In genomic region chr22:41403532-41404318, GRCh38 we compare ENCODE assay signal across 1 cellular context.
TF ChIP-seq lines count a peak whose summit lies in the region.

No MANE protein-coding gene starts in this region.

TF ChIP-seq in HepG2, 621 proteins besides CTCF, POLR2A, EP300 and RAD21 (continued from another document and continues in another):
- TF ChIP-seq, protein P1, sequence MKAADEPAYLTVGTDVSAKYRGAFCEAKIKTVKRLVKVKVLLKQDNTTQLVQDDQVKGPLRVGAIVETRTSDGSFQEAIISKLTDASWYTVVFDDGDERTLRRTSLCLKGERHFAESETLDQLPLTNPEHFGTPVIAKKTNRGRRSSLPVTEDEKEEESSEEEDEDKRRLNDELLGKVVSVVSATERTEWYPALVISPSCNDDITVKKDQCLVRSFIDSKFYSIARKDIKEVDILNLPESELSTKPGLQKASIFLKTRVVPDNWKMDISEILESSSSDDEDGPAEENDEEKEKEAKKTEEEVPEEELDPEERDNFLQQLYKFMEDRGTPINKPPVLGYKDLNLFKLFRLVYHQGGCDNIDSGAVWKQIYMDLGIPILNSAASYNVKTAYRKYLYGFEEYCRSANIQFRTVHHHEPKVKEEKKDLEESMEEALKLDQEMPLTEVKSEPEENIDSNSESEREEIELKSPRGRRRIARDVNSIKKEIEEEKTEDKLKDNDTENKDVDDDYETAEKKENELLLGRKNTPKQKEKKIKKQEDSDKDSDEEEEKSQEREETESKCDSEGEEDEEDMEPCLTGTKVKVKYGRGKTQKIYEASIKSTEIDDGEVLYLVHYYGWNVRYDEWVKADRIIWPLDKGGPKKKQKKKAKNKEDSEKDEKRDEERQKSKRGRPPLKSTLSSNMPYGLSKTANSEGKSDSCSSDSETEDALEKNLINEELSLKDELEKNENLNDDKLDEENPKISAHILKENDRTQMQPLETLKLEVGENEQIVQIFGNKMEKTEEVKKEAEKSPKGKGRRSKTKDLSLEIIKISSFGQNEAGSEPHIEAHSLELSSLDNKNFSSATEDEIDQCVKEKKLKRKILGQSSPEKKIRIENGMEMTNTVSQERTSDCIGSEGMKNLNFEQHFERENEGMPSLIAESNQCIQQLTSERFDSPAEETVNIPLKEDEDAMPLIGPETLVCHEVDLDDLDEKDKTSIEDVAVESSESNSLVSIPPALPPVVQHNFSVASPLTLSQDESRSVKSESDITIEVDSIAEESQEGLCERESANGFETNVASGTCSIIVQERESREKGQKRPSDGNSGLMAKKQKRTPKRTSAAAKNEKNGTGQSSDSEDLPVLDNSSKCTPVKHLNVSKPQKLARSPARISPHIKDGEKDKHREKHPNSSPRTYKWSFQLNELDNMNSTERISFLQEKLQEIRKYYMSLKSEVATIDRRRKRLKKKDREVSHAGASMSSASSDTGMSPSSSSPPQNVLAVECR (CRISPR knock-in tag; IDR thresholded peaks at IDR 0.05; ENCODE audit: borderline replicate concordance) = peak; percentile 51; the same call in 1 of the 2 replicates
- no peak for TF ChIP-seq ZNF513 (CRISPR knock-in tag; conservative IDR thresholded peaks at IDR 0.05)
- TF ChIP-seq ZNF709 (CRISPR knock-in tag; IDR thresholded peaks at IDR 0.05) = no peak
- TF ChIP-seq, protein P2, sequence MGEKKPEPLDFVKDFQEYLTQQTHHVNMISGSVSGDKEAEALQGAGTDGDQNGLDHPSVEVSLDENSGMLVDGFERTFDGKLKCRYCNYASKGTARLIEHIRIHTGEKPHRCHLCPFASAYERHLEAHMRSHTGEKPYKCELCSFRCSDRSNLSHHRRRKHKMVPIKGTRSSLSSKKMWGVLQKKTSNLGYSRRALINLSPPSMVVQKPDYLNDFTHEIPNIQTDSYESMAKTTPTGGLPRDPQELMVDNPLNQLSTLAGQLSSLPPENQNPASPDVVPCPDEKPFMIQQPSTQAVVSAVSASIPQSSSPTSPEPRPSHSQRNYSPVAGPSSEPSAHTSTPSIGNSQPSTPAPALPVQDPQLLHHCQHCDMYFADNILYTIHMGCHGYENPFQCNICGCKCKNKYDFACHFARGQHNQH (CRISPR knock-in tag; IDR thresholded peaks at IDR 0.05) = peak; percentile 66; the same call in 1 of the 2 replicates
- TF ChIP-seq, protein P3, sequence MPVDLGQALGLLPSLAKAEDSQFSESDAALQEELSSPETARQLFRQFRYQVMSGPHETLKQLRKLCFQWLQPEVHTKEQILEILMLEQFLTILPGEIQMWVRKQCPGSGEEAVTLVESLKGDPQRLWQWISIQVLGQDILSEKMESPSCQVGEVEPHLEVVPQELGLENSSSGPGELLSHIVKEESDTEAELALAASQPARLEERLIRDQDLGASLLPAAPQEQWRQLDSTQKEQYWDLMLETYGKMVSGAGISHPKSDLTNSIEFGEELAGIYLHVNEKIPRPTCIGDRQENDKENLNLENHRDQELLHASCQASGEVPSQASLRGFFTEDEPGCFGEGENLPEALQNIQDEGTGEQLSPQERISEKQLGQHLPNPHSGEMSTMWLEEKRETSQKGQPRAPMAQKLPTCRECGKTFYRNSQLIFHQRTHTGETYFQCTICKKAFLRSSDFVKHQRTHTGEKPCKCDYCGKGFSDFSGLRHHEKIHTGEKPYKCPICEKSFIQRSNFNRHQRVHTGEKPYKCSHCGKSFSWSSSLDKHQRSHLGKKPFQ (CRISPR knock-in tag; IDR thresholded peaks at IDR 0.05; ENCODE audit: insufficient replicate concordance) = no peak
- TF ChIP-seq SNAPC2 (CRISPR knock-in tag; IDR thresholded peaks at IDR 0.05) = no peak
- TF ChIP-seq SP1 (IDR thresholded peaks at IDR 0.05) = no peak
- no peak for TF ChIP-seq SP1 (CRISPR knock-in tag; IDR thresholded peaks at IDR 0.05)
- no peak for TF ChIP-seq E2F5 (CRISPR knock-in tag; conservative IDR thresholded peaks at IDR 0.05)
- TF ChIP-seq KLF9 (CRISPR knock-in tag; IDR thresholded peaks at IDR 0.05; ENCODE audit: low read depth) = no peak
- TF ChIP-seq ARHGAP35 (CRISPR knock-in tag; IDR thresholded peaks at IDR 0.05; ENCODE audit: borderline replicate concordance) = no peak
- 0 out of 2 replicates have a peak, but pooled peaks have one; percentile 16 for TF ChIP-seq ZNF749 (CRISPR knock-in tag; IDR thresholded peaks at IDR 0.05; ENCODE audit: borderline replicate concordance)
- TF ChIP-seq SMAD1 (CRISPR knock-in tag; IDR thresholded peaks at IDR 0.05; ENCODE audit: borderline replicate concordance, low read depth) = no peak
- peak; percentile 73; the same call in 1 of the 2 replicates for TF ChIP-seq GATAD1 (CRISPR knock-in tag; IDR thresholded peaks at IDR 0.05)
- TF ChIP-seq ZNF75D (CRISPR knock-in tag; IDR thresholded peaks at IDR 0.05; ENCODE audit: borderline replicate concordance) = no peak
- TF ChIP-seq, protein P4, sequence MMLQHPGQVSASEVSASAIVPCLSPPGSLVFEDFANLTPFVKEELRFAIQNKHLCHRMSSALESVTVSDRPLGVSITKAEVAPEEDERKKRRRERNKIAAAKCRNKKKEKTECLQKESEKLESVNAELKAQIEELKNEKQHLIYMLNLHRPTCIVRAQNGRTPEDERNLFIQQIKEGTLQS (CRISPR knock-in tag; IDR thresholded peaks at IDR 0.05) = no peak
- TF ChIP-seq CBFB (CRISPR knock-in tag; IDR thresholded peaks at IDR 0.05) = no peak
- TF ChIP-seq, protein P5, sequence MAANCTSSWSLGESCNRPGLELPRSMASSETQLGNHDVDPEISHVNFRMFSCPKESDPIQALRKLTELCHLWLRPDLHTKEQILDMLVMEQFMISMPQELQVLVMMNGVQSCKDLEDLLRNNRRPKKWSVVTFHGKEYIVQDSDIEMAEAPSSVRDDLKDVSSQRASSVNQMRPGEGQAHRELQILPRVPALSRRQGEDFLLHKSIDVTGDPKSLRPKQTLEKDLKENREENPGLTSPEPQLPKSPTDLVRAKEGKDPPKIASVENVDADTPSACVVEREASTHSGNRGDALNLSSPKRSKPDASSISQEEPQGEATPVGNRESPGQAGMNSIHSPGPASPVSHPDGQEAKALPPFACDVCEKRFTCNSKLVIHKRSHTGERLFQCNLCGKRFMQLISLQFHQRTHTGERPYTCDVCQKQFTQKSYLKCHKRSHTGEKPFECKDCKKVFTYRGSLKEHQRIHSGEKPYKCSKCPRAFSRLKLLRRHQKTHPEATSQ (CRISPR knock-in tag; IDR thresholded peaks at IDR 0.05; ENCODE audit: borderline replicate concordance) = no peak
- TF ChIP-seq ZSCAN21 (CRISPR knock-in tag; IDR thresholded peaks at IDR 0.05; ENCODE audit: borderline replicate concordance) = peak; percentile 87; the same call in 1 of the 2 replicates
- no peak for TF ChIP-seq LCORL (IDR thresholded peaks at IDR 0.05)
- TF ChIP-seq LCORL (CRISPR knock-in tag; IDR thresholded peaks at IDR 0.05) = peak; percentile 45; the same call in 1 of the 2 replicates
- peak; percentile 77 for TF ChIP-seq PTBP1 (IDR thresholded peaks at IDR 0.05; ENCODE audit: low read depth, low read length, poor library complexity, severe bottlenecking)
- no peak for TF ChIP-seq ZNF230 (CRISPR knock-in tag; IDR thresholded peaks at IDR 0.05)
- no peak for TF ChIP-seq ZBTB2 (CRISPR knock-in tag; IDR thresholded peaks at IDR 0.05; ENCODE audit: low read depth)
- TF ChIP-seq, protein P6, sequence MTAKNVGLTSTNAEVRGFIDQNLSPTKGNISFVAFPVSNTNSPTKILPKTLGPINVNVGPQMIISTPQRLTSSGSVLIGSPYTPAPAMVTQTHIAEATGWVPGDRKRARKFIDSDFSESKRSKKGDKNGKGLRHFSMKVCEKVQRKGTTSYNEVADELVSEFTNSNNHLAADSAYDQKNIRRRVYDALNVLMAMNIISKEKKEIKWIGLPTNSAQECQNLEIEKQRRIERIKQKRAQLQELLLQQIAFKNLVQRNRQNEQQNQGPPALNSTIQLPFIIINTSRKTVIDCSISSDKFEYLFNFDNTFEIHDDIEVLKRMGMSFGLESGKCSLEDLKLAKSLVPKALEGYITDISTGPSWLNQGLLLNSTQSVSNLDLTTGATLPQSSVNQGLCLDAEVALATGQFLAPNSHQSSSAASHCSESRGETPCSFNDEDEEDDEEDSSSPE (CRISPR knock-in tag; IDR thresholded peaks at IDR 0.05) = no peak
- peak; percentile 44; the same call in 1 of the 2 replicates for TF ChIP-seq NR2F6 (IDR thresholded peaks at IDR 0.05)
- peak; percentile 77; the same call in 1 of the 2 replicates for TF ChIP-seq NR2F6 (CRISPR knock-in tag; IDR thresholded peaks at IDR 0.05)
- TF ChIP-seq ZZZ3 (CRISPR knock-in tag; IDR thresholded peaks at IDR 0.05; ENCODE audit: borderline replicate concordance) = no peak
- TF ChIP-seq, protein P7, sequence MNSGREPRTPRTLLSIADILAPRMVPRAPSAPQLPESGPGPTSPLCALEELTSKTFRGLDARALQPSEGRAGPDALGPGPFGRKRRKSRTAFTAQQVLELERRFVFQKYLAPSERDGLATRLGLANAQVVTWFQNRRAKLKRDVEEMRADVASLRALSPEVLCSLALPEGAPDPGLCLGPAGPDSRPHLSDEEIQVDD (CRISPR knock-in tag; IDR thresholded peaks at IDR 0.05; ENCODE audit: borderline replicate concordance) = peak; percentile 29; the same call in 1 of the 2 replicates
- no peak for TF ChIP-seq EHMT2 (IDR thresholded peaks at IDR 0.05; ENCODE audit: borderline replicate concordance, low read depth, low read length)
- no peak for TF ChIP-seq ZNF530 (CRISPR knock-in tag; IDR thresholded peaks at IDR 0.05; ENCODE audit: low read depth)
- TF ChIP-seq RXRA (CRISPR knock-in tag; IDR thresholded peaks at IDR 0.05) = peak; percentile 73
- no peak; the same call in 1 of the 2 replicates for TF ChIP-seq ZNF788 (CRISPR knock-in tag; IDR thresholded peaks at IDR 0.05; ENCODE audit: borderline replicate concordance)
- TF ChIP-seq ZNF841 (CRISPR knock-in tag; IDR thresholded peaks at IDR 0.05; ENCODE audit: borderline replicate concordance) = no peak
- TF ChIP-seq ZNF7 (CRISPR knock-in tag; IDR thresholded peaks at IDR 0.05) = no peak
- TF ChIP-seq ZFP41 (CRISPR knock-in tag; IDR thresholded peaks at IDR 0.05; ENCODE audit: borderline replicate concordance) = no peak
- 0 out of 2 replicates have a peak, but pooled peaks have one; percentile 20 for TF ChIP-seq GFI1 (CRISPR knock-in tag; IDR thresholded peaks at IDR 0.05; ENCODE audit: borderline replicate concordance)
- no peak for TF ChIP-seq ARID2 (CRISPR knock-in tag; IDR thresholded peaks at IDR 0.05; ENCODE audit: borderline replicate concordance)
- TF ChIP-seq ZNF558 (CRISPR knock-in tag; IDR thresholded peaks at IDR 0.05; ENCODE audit: borderline replicate concordance) = no peak
- TF ChIP-seq NPAS2 (CRISPR knock-in tag; IDR thresholded peaks at IDR 0.05; ENCODE audit: borderline replicate concordance) = no peak
- no peak for TF ChIP-seq NFIB (CRISPR knock-in tag; IDR thresholded peaks at IDR 0.05; ENCODE audit: borderline replicate concordance)
- no peak for TF ChIP-seq TEAD2 (CRISPR knock-in tag; IDR thresholded peaks at IDR 0.05)
- TF ChIP-seq TOPORS (CRISPR knock-in tag; IDR thresholded peaks at IDR 0.05) = no peak
- TF ChIP-seq ZNF12 (CRISPR knock-in tag; IDR thresholded peaks at IDR 0.05) = no peak
- peak; percentile 72; the same call in 1 of the 2 replicates for TF ChIP-seq ZBTB25 (CRISPR knock-in tag; IDR thresholded peaks at IDR 0.05)
- TF ChIP-seq ARNT (IDR thresholded peaks at IDR 0.05) = no peak
- no peak for TF ChIP-seq LRRFIP1 (CRISPR knock-in tag; conservative IDR thresholded peaks at IDR 0.05)
- no peak for TF ChIP-seq ZNF432 (CRISPR knock-in tag; IDR thresholded peaks at IDR 0.05; ENCODE audit: borderline replicate concordance)
